8 cellular contexts compared by ENCODE assay signal in genomic region chr3:172138792-172139507, GRCh38.
A peak's percentile ranks its signal among the peaks of the same experiment; 100 is the strongest.
DNase-seq lines count a peak whose midpoint lies in the region; ATAC-seq and TF ChIP-seq lines count a peak whose summit lies in the region.

No MANE protein-coding gene starts in this region.

- H3K36me3 ChIP-seq in WERI-Rb-1, result no peaks in the 10 kb centered on the region

- TF ChIP-seq CTCF in CD14-positive monocyte (IDR thresholded peaks at IDR 0.05), result no peak
- TF ChIP-seq CTCF in WERI-Rb-1 (IDR thresholded peaks at IDR 0.05; ENCODE audit: low read depth, low read length), result no peak

- H3K27me3 ChIP-seq in WERI-Rb-1 (ENCODE audit: insufficient read depth, low read depth, severe bottlenecking), result no peaks in the 10 kb centered on the region

- peaks cover 23 to 39% of the 10 kb centered on the region in 2 donors for H3K36me3 Mint-ChIP-seq in CD14-positive monocyte
- H3K36me3 Mint-ChIP-seq in activated CD8-positive, alpha-beta T cell treated with anti-CD3 and anti-CD28 coated beads, Interleukin-2, amount 10 ng/mL, durations not matched to agents 7 days and 5 days (ENCODE audit: low read depth), result peaks cover 10% of the 10 kb centered on the region

- no peak overlapping the region for H3K4me3 ChIP-seq in WERI-Rb-1 (ENCODE audit: low read depth, low read length)

- peak; percentile 86 for DNase-seq in CD14-positive monocyte (ENCODE audit: low spot score)
- peak; percentile 62 for DNase-seq in HT1080 (ENCODE audit: low read depth)
- peak; percentile 37 for DNase-seq in activated CD8-positive, alpha-beta T cell treated with anti-CD3 and anti-CD28 coated beads, Interleukin-2, amount 10 ng/mL, durations not matched to agents 7 days and 5 days
- peak; percentile 86 for DNase-seq in cardiac septum (ENCODE audit: low spot score)
- DNase-seq in renal cortical epithelial cell (ENCODE audit: low read depth), result peak; percentile 76
- DNase-seq in ecto neural progenitor cell (ENCODE audit: low spot score), result no peak
- no peak for DNase-seq in WERI-Rb-1

- H3K9me3 ChIP-seq in WERI-Rb-1 (ENCODE audit: severe bottlenecking), result no peaks in the 10 kb centered on the region

- H3K27ac Mint-ChIP-seq in CD14-positive monocyte, result peak overlapping the region; percentile 93 to 98 (median 97)
- H3K27ac Mint-ChIP-seq in activated CD8-positive, alpha-beta T cell treated with anti-CD3 and anti-CD28 coated beads, Interleukin-2, amount 10 ng/mL, durations not matched to agents 7 days and 5 days, result peak overlapping the region; percentile 69

- H3K4me3 Mint-ChIP-seq in CD14-positive monocyte, result peak overlapping the region in 1 of 2 donors; percentile 36
- no peak overlapping the region for H3K4me3 Mint-ChIP-seq in activated CD8-positive, alpha-beta T cell treated with anti-CD3 and anti-CD28 coated beads, Interleukin-2, amount 10 ng/mL, durations not matched to agents 7 days and 5 days

- CTCF ChIA-PET in activated CD8-positive, alpha-beta T cell treated with anti-CD3 and anti-CD28 coated beads, Interleukin-2, amount 10 ng/mL, durations not matched to agents 7 days and 5 days (lab: Charles Lee), result interaction anchor here (1.3 kb wide), 1 partner anchor 36 kb away, joined by 3 read pairs; no protein-coding TSS in a partner anchor

- no peak overlapping the region for H3K27ac ChIP-seq in WERI-Rb-1

- no peaks in the 10 kb centered on the region for H3K27me3 Mint-ChIP-seq in CD14-positive monocyte (ENCODE audit: low read depth in 3 of 3)
- H3K27me3 Mint-ChIP-seq in activated CD8-positive, alpha-beta T cell treated with anti-CD3 and anti-CD28 coated beads, Interleukin-2, amount 10 ng/mL, durations not matched to agents 7 days and 5 days (ENCODE audit: low read depth), result no peaks in the 10 kb centered on the region

- peaks cover 89% of the 10 kb centered on the region for H3K4me1 Mint-ChIP-seq in CD14-positive monocyte
- H3K4me1 Mint-ChIP-seq in activated CD8-positive, alpha-beta T cell treated with anti-CD3 and anti-CD28 coated beads, Interleukin-2, amount 10 ng/mL, durations not matched to agents 7 days and 5 days (ENCODE audit: low read depth), result peaks cover 42% of the 10 kb centered on the region

- POLR2A ChIA-PET in activated CD8-positive, alpha-beta T cell treated with anti-CD3 and anti-CD28 coated beads, Interleukin-2, amount 10 ng/mL, durations not matched to agents 7 days and 5 days (lab: Charles Lee), result interaction anchor here (0.8 kb wide), 1 partner anchor 9 kb away, joined by 4 read pairs; no protein-coding TSS in a partner anchor

- peak; percentile 27 for ATAC-seq in GM19351 (IDR thresholded peaks at IDR 0.05; ENCODE audit: unreplicated experiment)
- ATAC-seq in activated CD8-positive, alpha-beta T cell treated with anti-CD3 and anti-CD28 coated beads, Interleukin-2, amount 10 ng/mL, durations not matched to agents 7 days and 5 days, result no peak

- intact Hi-C loops in CD14-positive monocyte (cut with micrococcal nuclease), result no loop called here
- intact Hi-C loops in cardiac septum (cut with DNase I), result loop anchor here (1.0 kb wide), 1 partner anchor 14 kb away; no protein-coding TSS in a partner anchor

- H3K9me3 Mint-ChIP-seq in CD14-positive monocyte, result no peaks in the 10 kb centered on the region
- no peaks in the 10 kb centered on the region for H3K9me3 Mint-ChIP-seq in activated CD8-positive, alpha-beta T cell treated with anti-CD3 and anti-CD28 coated beads, Interleukin-2, amount 10 ng/mL, durations not matched to agents 7 days and 5 days (ENCODE audit: insufficient read depth)

Comparison
In these comparisons a context has a peak if more than half of its experiments do, and no peak if none do; other contexts are left out.
1. DNase-seq: peak in CD14-positive monocyte (single experiment), HT1080 (single experiment), activated CD8-positive, alpha-beta T cell treated with anti-CD3 and anti-CD28 coated beads, Interleukin-2, amount 10 ng/mL, durations not matched to agents 7 days and 5 days (single experiment), cardiac septum (single experiment) and renal cortical epithelial cell (single experiment); none in ecto neural progenitor cell (single experiment) and WERI-Rb-1 (single experiment).